18 cellular contexts compared by ENCODE assay signal in the genomic region with DNA sequence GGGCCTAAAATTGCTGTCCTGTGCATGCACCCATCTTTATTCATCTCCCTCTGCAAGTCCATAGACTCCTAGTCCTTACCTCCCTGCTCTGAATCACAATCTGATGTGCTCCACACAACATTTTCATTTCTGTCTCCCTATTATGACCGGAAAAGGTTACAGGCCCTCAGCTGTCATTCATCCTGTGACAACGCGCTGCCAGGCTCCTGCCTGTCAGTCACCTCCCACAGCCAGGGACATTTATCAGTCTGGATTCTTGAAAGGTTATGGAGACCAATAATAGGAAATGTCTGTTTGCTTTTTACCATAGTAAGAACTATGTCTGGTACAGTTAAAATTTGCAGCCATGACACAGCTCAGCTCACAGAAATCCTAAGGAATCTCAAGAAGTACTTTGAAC.
DNase-seq lines count a peak whose midpoint lies in the region; ATAC-seq and TF ChIP-seq lines count a peak whose summit lies in the region.
"Had no signal": no experiment of that assay in that cellular context is flagged by ENCODE, and none has a peak within 500 bp of the region (broad histone marks: within the 10 kb centered on the region; RNA-seq: fewer than 3 reads in every experiment).

No MANE protein-coding gene starts in this region.

- peak overlapping the region; percentile 96 for H2BK20ac ChIP-seq in IMR-90 (ENCODE audit: low read depth, low read length)

- 83% methylated on average over 1 of the region's 3 CpGs; no CpG with 5 or more reads in 1 of the 2 experiments for WGBS in IMR-90 (ENCODE audit: extremely low coverage in 2 of 2, insufficient read length in 1 of 2), 2 experiments
- 81% methylated on average over 3 of the region's 3 CpGs for WGBS in smooth muscle cell (ENCODE audit: low lambda C conversion rate)

- H3K4ac ChIP-seq in IMR-90 (ENCODE audit: low read depth, low read length) = peak overlapping the region; percentile 81

- peak overlapping the region; percentile 10 for H4K5ac ChIP-seq in IMR-90 (ENCODE audit: low read depth, low read length)

- no peaks in the 10 kb centered on the region for H4K20me1 ChIP-seq in IMR-90 (ENCODE audit: insufficient read depth, low read length)
- H4K20me1 ChIP-seq in smooth muscle cell (ENCODE audit: low read depth) = no peaks in the 10 kb centered on the region
- H4K20me1 ChIP-seq: BLaER1 treated with 17β-estradiol and CSF1 and Interleukin-3, amounts not matched to agents 10 nM and 100 nM had no signal

- H2AFZ ChIP-seq in ACC112 (ENCODE audit: low read length, unreplicated experiment) (no peak overlapping the region), IMR-90 (replicated peaks; ENCODE audit: low read length, poor library complexity) (no peak overlapping the region), smooth muscle cell (ENCODE audit: low read depth) (peak overlapping the region; percentile 11)
- H2AFZ ChIP-seq: GM23338 had no signal

- H3K23ac ChIP-seq in IMR-90 (ENCODE audit: low read depth, low read length) = peak overlapping the region; percentile 66; the same call in 1 of the 2 replicates

- no peak overlapping the region for H3K4me2 ChIP-seq in IMR-90 (ENCODE audit: low read depth, low read length)
- H3K4me2 ChIP-seq in smooth muscle cell = no peak overlapping the region
- H3K4me2 ChIP-seq: A549; BLaER1 treated with 17β-estradiol and CSF1 and Interleukin-3, amounts not matched to agents 10 nM and 100 nM; GM23338 had no signal

- peak overlapping the region; percentile 79 for H3K14ac ChIP-seq in IMR-90 (replicated peaks; ENCODE audit: low read depth, low read length)

- H3K27me3 ChIP-seq in ACC112 (ENCODE audit: insufficient read depth, low read length) (no peaks in the 10 kb centered on the region), IMR-90 (ENCODE audit: control insufficient read depth, insufficient read depth, low read length) (no peaks in the 10 kb centered on the region), smooth muscle cell (ENCODE audit: low read depth) (no peaks in the 10 kb centered on the region), ascending aorta (no peaks in the 10 kb centered on the region), uterus (no peaks in the 10 kb centered on the region)
- H3K27me3 ChIP-seq: BLaER1 treated with 17β-estradiol and CSF1 and Interleukin-3, amounts not matched to agents 10 nM and 100 nM had no signal

- peak overlapping the region; percentile 90 for H4K91ac ChIP-seq in IMR-90 (ENCODE audit: insufficient read depth, low read depth, low read length)

- H2BK5ac ChIP-seq in IMR-90 (ENCODE audit: low read depth, low read length, poor library complexity, severe bottlenecking) = peak overlapping the region; percentile 84

- H3K79me1 ChIP-seq in IMR-90 (ENCODE audit: low read depth in 1 of 2, low read length in 2 of 2) = no peaks in the 10 kb centered on the region

- CTCF ChIA-PET in IMR-90 (lab: Yijun Ruan, JAX) = interaction anchor here (0.9 kb wide), 1 partner anchor 214 kb away, joined by 3 read pairs; no protein-coding TSS in a partner anchor

- peak overlapping the region; percentile 43 to 65 for H4K8ac ChIP-seq in IMR-90 (ENCODE audit: low read depth in 2 of 2, low read length in 2 of 2)

- H2BK15ac ChIP-seq in IMR-90 (ENCODE audit: low read depth, low read length) = peak overlapping the region; percentile 67

- peak overlapping the region; percentile 46; the same call in 1 of the 2 replicates for H3K56ac ChIP-seq in IMR-90 (ENCODE audit: extremely low read depth, insufficient read depth, low read length)

- H3K4me1 Mint-ChIP-seq in mesothelial cell of epicardium = peaks cover 41% of the 10 kb centered on the region
- H3K4me1 Mint-ChIP-seq: B cell, GM23338 had no signal

- H3K9ac ChIP-seq in IMR-90 (ENCODE audit: low read depth, low read length) = no peak overlapping the region
- no peak overlapping the region for H3K9ac ChIP-seq in smooth muscle cell (ENCODE audit: low read depth)
- H3K9ac ChIP-seq: BLaER1 treated with 17β-estradiol and CSF1 and Interleukin-3, amounts not matched to agents 10 nM and 100 nM had no signal

- H2AK9ac ChIP-seq in IMR-90 (replicated peaks; ENCODE audit: low read depth, low read length, poor library complexity) = no peak overlapping the region

- TF ChIP-seq CTCF in IMR-90 (conservative IDR thresholded peaks at IDR 0.05; ENCODE audit: low read depth, low read length) (no peak), mesothelial cell of epicardium (IDR thresholded peaks at IDR 0.05; ENCODE audit: unreplicated experiment) (no peak), smooth muscle cell (IDR thresholded peaks at IDR 0.05; ENCODE audit: borderline replicate concordance, insufficient read depth, poor library complexity, severe bottlenecking) (no peak), ascending aorta (IDR thresholded peaks at IDR 0.05) (no peak), uterus (IDR thresholded peaks at IDR 0.05) (no peak)

- H3K27ac Mint-ChIP-seq in mesothelial cell of epicardium = peak overlapping the region; percentile 74
- H3K27ac Mint-ChIP-seq: B cell; CD8-positive, alpha-beta T cell; GM23338 had no signal

- H3K4me3 ChIP-seq in ACC112 (ENCODE audit: low read depth, low read length) (no peak overlapping the region), IMR-90 (ENCODE audit: insufficient read depth, low read depth, low read length) (no peak overlapping the region), smooth muscle cell (no peak overlapping the region), ascending aorta (no peak overlapping the region), uterus (no peak overlapping the region)
- H3K4me3 ChIP-seq: A549; BLaER1 treated with 17β-estradiol and CSF1 and Interleukin-3, amounts not matched to agents 10 nM and 100 nM; GM23338 had no signal

- H3K36me3 ChIP-seq in ACC112 (ENCODE audit: insufficient read depth, low read length) = no peaks in the 10 kb centered on the region
- no peaks in the 10 kb centered on the region for H3K36me3 ChIP-seq in IMR-90 (ENCODE audit: control insufficient read depth, insufficient read depth, low read length)
- no peaks in the 10 kb centered on the region for H3K36me3 ChIP-seq in smooth muscle cell (ENCODE audit: low read depth)
- H3K36me3 ChIP-seq in ascending aorta = no peaks in the 10 kb centered on the region
- no peaks in the 10 kb centered on the region for H3K36me3 ChIP-seq in uterus
- H3K36me3 ChIP-seq: BLaER1 treated with 17β-estradiol and CSF1 and Interleukin-3, amounts not matched to agents 10 nM and 100 nM had no signal

- H3K9me1 ChIP-seq in IMR-90 (ENCODE audit: insufficient read depth, low read length) = peaks cover 18% of the 10 kb centered on the region

- POLR2A ChIA-PET in IMR-90 (lab: Charles Lee; ENCODE audit: unreplicated experiment) = no interaction called here

- no TSS peak for BruUV-seq in IMR-90 (replicated peaks; lab: Mats Ljungman, UMichigan)

- no peaks in the 10 kb centered on the region for H3K9me3 Mint-ChIP-seq in mesothelial cell of epicardium
- H3K9me3 Mint-ChIP-seq: CD8-positive, alpha-beta T cell; GM23338 had no signal

- H3K4me3 Mint-ChIP-seq in mesothelial cell of epicardium = no peak overlapping the region
- H3K4me3 Mint-ChIP-seq: B cell; CD8-positive, alpha-beta T cell; GM23338 had no signal

- no peak for TF ChIP-seq RAD21 in IMR-90 (IDR thresholded peaks at IDR 0.05; ENCODE audit: low read length)

- intact Hi-C loops in IMR-90 (cut with micrococcal nuclease) = loop anchor here (5.0 kb wide), 1 partner anchor 386 kb away; no protein-coding TSS in a partner anchor
- intact Hi-C loops in ascending aorta (cut with DNase I) = no loop called here
- intact Hi-C loops in uterus (cut with DNase I; ENCODE audit: low total_unique reads) = no loop called here

- DNase-seq in IMR-90 (no peak), mesothelial cell of epicardium (ENCODE audit: low spot score in 2 of 2, unreplicated experiment in 2 of 2) (no peak), smooth muscle cell (lab: John Stamatoyannopoulos, UW; ENCODE audit: unreplicated experiment) (no peak), ascending aorta (ENCODE audit: low spot score in 2 of 2) (no peak), uterus (no peak)
- DNase-seq: Calu3; CD8-positive, alpha-beta T cell; DMS79 treated with DMSO at 0.1 percent for 48 hours; GF-D8; KG1 had no signal

- TF ChIP-seq POLR2A in IMR-90 (IDR thresholded peaks at IDR 0.05; ENCODE audit: low read depth, low read length) (no peak), uterus (IDR thresholded peaks at IDR 0.05) (no peak)

- H3K4me1 ChIP-seq in ACC112 (ENCODE audit: control insufficient read depth, insufficient read depth, low read length, unreplicated experiment) = peaks cover 20% of the 10 kb centered on the region
- peaks cover 18% of the 10 kb centered on the region for H3K4me1 ChIP-seq in IMR-90 (ENCODE audit: control insufficient read depth, insufficient read depth, low read length)
- no peaks in the 10 kb centered on the region for H3K4me1 ChIP-seq in smooth muscle cell (ENCODE audit: low read depth)
- no peaks in the 10 kb centered on the region for H3K4me1 ChIP-seq in ascending aorta
- no peaks in the 10 kb centered on the region for H3K4me1 ChIP-seq in uterus
- H3K4me1 ChIP-seq: A549; BLaER1 treated with 17β-estradiol and CSF1 and Interleukin-3, amounts not matched to agents 10 nM and 100 nM had no signal

- H3K79me2 ChIP-seq in ACC112 (ENCODE audit: control insufficient read depth, insufficient read depth, low read length, unreplicated experiment) = no peaks in the 10 kb centered on the region
- H3K79me2 ChIP-seq in smooth muscle cell (ENCODE audit: low read depth) = no peaks in the 10 kb centered on the region

- H3F3A ChIP-seq in smooth muscle cell (ENCODE audit: low read depth) = no peaks in the 10 kb centered on the region

- no peaks in the 10 kb centered on the region for H3K27me3 Mint-ChIP-seq in mesothelial cell of epicardium (ENCODE audit: low read depth)

- in situ Hi-C loops in IMR-90 (cut with MboI; ENCODE audit: low sequenced_read_pairs) = loop anchor here (10.0 kb wide), 1 partner anchor 389 kb away; no protein-coding TSS in a partner anchor

- peak overlapping the region; percentile 87 for H2AK5ac ChIP-seq in IMR-90 (ENCODE audit: low read depth, low read length)

- peak overlapping the region; percentile 90 for H3K18ac ChIP-seq in IMR-90 (ENCODE audit: low read depth, low read length)

- H3K36me3 Mint-ChIP-seq in mesothelial cell of epicardium = no peaks in the 10 kb centered on the region
- H3K36me3 Mint-ChIP-seq: CD8-positive, alpha-beta T cell had no signal

- H3K27ac ChIP-seq in ACC112 (ENCODE audit: low read depth, low read length) (peak overlapping the region; percentile 28; the same call in 1 of the 2 replicates), IMR-90 (ENCODE audit: insufficient read depth, low read length) (peak overlapping the region; percentile 30), smooth muscle cell (ENCODE audit: low read depth) (peak overlapping the region; percentile 33), ascending aorta (no peak overlapping the region), uterus (no peak overlapping the region)
- H3K27ac ChIP-seq: 22Rv1; A549; BLaER1 treated with 17β-estradiol and CSF1 and Interleukin-3, amounts not matched to agents 10 nM and 100 nM had no signal

- H2BK120ac ChIP-seq in IMR-90 (ENCODE audit: low read depth, low read length) = peak overlapping the region; percentile 92

- H3K9me3 ChIP-seq in IMR-90 (ENCODE audit: control insufficient read depth, insufficient read depth, low read length) (no peaks in the 10 kb centered on the region), smooth muscle cell (replicated peaks; ENCODE audit: low read depth) (no peaks in the 10 kb centered on the region), ascending aorta (no peaks in the 10 kb centered on the region), uterus (no peaks in the 10 kb centered on the region)
- H3K9me3 ChIP-seq: A549; BLaER1 treated with 17β-estradiol and CSF1 and Interleukin-3, amounts not matched to agents 10 nM and 100 nM had no signal

- ATAC-seq in IMR-90 (ENCODE audit: low read depth) = no peak; the same call in 1 of the 2 replicates
- ATAC-seq in GM18867 (IDR thresholded peaks at IDR 0.05; ENCODE audit: unreplicated experiment) = no peak
- ATAC-seq: A549; CD8-positive, alpha-beta T cell; GM23338; HepG2 had no signal

- dilution Hi-C loops in IMR-90 (cut with HindIII; ENCODE audit: low sequenced_read_pairs, unreplicated experiment) = no loop called here

Comparison
In these comparisons a context has a peak if more than half of its experiments do, and no peak if none do; other contexts are left out.
1. H3K27ac ChIP-seq: peak in ACC112 (single experiment), IMR-90 (single experiment) and smooth muscle cell (single experiment); none in ascending aorta (0 of 2) and uterus (0 of 2).